Comparison of ENCODE assay signal across 1 cellular context in genomic region chr17:10745231-10745630, GRCh38.
TF ChIP-seq lines count a peak whose summit lies in the region.

No MANE protein-coding gene starts in this region.

TF ChIP-seq in HepG2, 621 proteins besides CTCF, POLR2A, EP300 and RAD21:
- TF ChIP-seq ZSCAN31 (CRISPR knock-in tag; IDR thresholded peaks at IDR 0.05; ENCODE audit: low read depth) (no peak), ZBTB26 (CRISPR knock-in tag; IDR thresholded peaks at IDR 0.05; ENCODE audit: borderline replicate concordance) (no peak), TEAD2 (CRISPR knock-in tag; IDR thresholded peaks at IDR 0.05) (no peak), ZNF788 (CRISPR knock-in tag; IDR thresholded peaks at IDR 0.05; ENCODE audit: borderline replicate concordance) (no peak), SAFB2 (CRISPR knock-in tag; IDR thresholded peaks at IDR 0.05; ENCODE audit: borderline replicate concordance, low read depth) (no peak), NR1H2 (CRISPR knock-in tag; IDR thresholded peaks at IDR 0.05; ENCODE audit: borderline replicate concordance, low read depth) (no peak), ZBTB21 (CRISPR knock-in tag; IDR thresholded peaks at IDR 0.05) (no peak), ZNF552 (CRISPR knock-in tag; IDR thresholded peaks at IDR 0.05; ENCODE audit: borderline replicate concordance) (no peak)
- TF ChIP-seq, protein P1, sequence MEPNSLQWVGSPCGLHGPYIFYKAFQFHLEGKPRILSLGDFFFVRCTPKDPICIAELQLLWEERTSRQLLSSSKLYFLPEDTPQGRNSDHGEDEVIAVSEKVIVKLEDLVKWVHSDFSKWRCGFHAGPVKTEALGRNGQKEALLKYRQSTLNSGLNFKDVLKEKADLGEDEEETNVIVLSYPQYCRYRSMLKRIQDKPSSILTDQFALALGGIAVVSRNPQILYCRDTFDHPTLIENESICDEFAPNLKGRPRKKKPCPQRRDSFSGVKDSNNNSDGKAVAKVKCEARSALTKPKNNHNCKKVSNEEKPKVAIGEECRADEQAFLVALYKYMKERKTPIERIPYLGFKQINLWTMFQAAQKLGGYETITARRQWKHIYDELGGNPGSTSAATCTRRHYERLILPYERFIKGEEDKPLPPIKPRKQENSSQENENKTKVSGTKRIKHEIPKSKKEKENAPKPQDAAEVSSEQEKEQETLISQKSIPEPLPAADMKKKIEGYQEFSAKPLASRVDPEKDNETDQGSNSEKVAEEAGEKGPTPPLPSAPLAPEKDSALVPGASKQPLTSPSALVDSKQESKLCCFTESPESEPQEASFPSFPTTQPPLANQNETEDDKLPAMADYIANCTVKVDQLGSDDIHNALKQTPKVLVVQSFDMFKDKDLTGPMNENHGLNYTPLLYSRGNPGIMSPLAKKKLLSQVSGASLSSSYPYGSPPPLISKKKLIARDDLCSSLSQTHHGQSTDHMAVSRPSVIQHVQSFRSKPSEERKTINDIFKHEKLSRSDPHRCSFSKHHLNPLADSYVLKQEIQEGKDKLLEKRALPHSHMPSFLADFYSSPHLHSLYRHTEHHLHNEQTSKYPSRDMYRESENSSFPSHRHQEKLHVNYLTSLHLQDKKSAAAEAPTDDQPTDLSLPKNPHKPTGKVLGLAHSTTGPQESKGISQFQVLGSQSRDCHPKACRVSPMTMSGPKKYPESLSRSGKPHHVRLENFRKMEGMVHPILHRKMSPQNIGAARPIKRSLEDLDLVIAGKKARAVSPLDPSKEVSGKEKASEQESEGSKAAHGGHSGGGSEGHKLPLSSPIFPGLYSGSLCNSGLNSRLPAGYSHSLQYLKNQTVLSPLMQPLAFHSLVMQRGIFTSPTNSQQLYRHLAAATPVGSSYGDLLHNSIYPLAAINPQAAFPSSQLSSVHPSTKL (CRISPR knock-in tag; IDR thresholded peaks at IDR 0.05): no peak
- TF ChIP-seq, protein P2, sequence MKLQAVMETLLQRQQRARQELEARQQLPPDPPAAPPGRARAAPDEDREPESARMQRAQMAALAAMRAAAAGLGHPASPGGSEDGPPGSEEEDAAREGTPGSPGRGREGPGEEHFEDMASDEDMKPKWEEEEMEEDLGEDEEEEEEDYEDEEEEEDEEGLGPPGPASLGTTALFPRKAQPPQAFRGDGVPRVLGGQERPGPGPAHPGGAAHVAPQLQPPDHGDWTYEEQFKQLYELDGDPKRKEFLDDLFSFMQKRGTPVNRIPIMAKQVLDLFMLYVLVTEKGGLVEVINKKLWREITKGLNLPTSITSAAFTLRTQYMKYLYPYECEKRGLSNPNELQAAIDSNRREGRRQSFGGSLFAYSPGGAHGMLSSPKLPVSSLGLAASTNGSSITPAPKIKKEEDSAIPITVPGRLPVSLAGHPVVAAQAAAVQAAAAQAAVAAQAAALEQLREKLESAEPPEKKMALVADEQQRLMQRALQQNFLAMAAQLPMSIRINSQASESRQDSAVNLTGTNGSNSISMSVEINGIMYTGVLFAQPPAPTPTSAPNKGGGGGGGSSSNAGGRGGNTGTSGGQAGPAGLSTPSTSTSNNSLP (IDR thresholded peaks at IDR 0.05; ENCODE audit: low read depth, low read length): no peak
- TF ChIP-seq, protein P3, sequence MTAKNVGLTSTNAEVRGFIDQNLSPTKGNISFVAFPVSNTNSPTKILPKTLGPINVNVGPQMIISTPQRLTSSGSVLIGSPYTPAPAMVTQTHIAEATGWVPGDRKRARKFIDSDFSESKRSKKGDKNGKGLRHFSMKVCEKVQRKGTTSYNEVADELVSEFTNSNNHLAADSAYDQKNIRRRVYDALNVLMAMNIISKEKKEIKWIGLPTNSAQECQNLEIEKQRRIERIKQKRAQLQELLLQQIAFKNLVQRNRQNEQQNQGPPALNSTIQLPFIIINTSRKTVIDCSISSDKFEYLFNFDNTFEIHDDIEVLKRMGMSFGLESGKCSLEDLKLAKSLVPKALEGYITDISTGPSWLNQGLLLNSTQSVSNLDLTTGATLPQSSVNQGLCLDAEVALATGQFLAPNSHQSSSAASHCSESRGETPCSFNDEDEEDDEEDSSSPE (CRISPR knock-in tag; IDR thresholded peaks at IDR 0.05): no peak
TF ChIP-seq in HepG2: peak in this region for 0.
